ENCODE assay signal across 15 cellular contexts in the genomic region with DNA sequence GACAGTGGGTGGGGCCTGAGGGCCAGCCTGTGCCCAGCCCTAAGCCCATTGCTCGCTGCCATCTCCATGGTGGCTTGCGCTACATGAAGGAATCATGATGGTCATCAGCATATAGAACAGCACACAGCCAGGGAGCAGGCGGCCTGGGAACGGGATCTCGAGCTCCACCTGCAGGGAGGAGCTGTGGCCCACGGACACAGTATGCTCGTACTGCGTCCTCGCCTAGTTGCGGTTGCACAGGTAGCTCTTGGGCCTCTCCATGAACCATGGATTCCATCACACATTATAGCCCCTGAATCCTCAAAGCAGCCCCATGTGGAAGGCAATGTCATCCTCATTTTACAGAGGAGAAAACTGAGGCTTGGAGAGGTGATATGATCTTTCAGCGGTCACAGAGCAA. TPM values are rescaled to one million over a fixed set of nuclear protein-coding genes. Genes with fewer than 3 reads are reported as not detected.
A peak's percentile ranks its signal among the peaks of the same experiment; 100 is the strongest.
DNase-seq lines count a peak whose midpoint lies in the region; ATAC-seq and TF ChIP-seq lines count a peak whose summit lies in the region.
"Had no signal": no experiment of that assay in that cellular context is flagged by ENCODE, and none has a peak within 500 bp of the region (broad histone marks: within the 10 kb centered on the region; RNA-seq: fewer than 3 reads in every experiment).

No MANE protein-coding gene starts in this region.

- H3K9me3 ChIP-seq in OCI-LY1 (ENCODE audit: low read length) (no peaks in the 10 kb centered on the region), endodermal cell (ENCODE audit: control insufficient read depth, low read length) (no peaks in the 10 kb centered on the region)
- H3K9me3 ChIP-seq: gastroesophageal sphincter, ovary had no signal

- H4K20me1 ChIP-seq in OCI-LY1 (ENCODE audit: insufficient read depth, low read length) = no peaks in the 10 kb centered on the region

- ATAC-seq in stimulated activated naive B cell treated with anti-CD40 and anti-IgM and Interleukin-4, amounts not matched to agents 10 μg/mL and 1 μg/mL and 100 μg/mL, for 72 hours (replicated peaks) = no peak
- no peak for ATAC-seq in GM18858 (IDR thresholded peaks at IDR 0.05; ENCODE audit: unreplicated experiment)
- ATAC-seq: gastroesophageal sphincter, GM12878 had no signal

- H3K79me2 ChIP-seq in OCI-LY1 (ENCODE audit: insufficient read depth, low read length) = no peaks in the 10 kb centered on the region

- H3K27ac Mint-ChIP-seq in endodermal cell = no peak overlapping the region
- H3K27ac Mint-ChIP-seq in stimulated activated naive B cell treated with anti-CD40 and anti-IgM and Interleukin-4, amounts not matched to agents 10 μg/mL and 1 μg/mL and 100 μg/mL, for 72 hours = no peak overlapping the region

- H3K9ac ChIP-seq in OCI-LY1 (ENCODE audit: low read length) = no peak overlapping the region
- H3K9ac ChIP-seq in endodermal cell (ENCODE audit: extremely low read depth, low read length, poor library complexity, severe bottlenecking) = no peak overlapping the region

- peaks cover 2% of the 10 kb centered on the region for H3K4me1 Mint-ChIP-seq in endodermal cell
- peaks cover 3 to 4% of the 10 kb centered on the region in 2 donors for H3K4me1 Mint-ChIP-seq in stimulated activated naive B cell treated with anti-CD40 and anti-IgM and Interleukin-4, amounts not matched to agents 10 μg/mL and 1 μg/mL and 100 μg/mL, for 72 hours

- H3K27me3 ChIP-seq in OCI-LY1 (ENCODE audit: insufficient read depth, low read length) = peaks cover 12% of the 10 kb centered on the region; the same call in 1 of the 2 replicates
- no peaks in the 10 kb centered on the region for H3K27me3 ChIP-seq in endodermal cell (ENCODE audit: control insufficient read depth, insufficient read depth, low read length, poor library complexity, severe bottlenecking)
- H3K27me3 ChIP-seq: ovary had no signal

- H2AFZ ChIP-seq in OCI-LY1 (ENCODE audit: low read length) = no peak overlapping the region

- no peaks in the 10 kb centered on the region for H3K9me2 ChIP-seq in OCI-LY1 (ENCODE audit: low read depth, low read length)

- H3K27ac ChIP-seq in OCI-LY1 (ENCODE audit: low read depth, low read length, poor library complexity, severe bottlenecking) (no peak overlapping the region), endodermal cell (ENCODE audit: low read depth, low read length) (no peak overlapping the region)
- H3K27ac ChIP-seq: gastroesophageal sphincter, ovary had no signal

- H3K36me3 ChIP-seq in OCI-LY1 (ENCODE audit: insufficient read depth, low read length) (no peaks in the 10 kb centered on the region), endodermal cell (ENCODE audit: control insufficient read depth, insufficient read depth, low read length) (no peaks in the 10 kb centered on the region)
- H3K36me3 ChIP-seq: gastroesophageal sphincter, ovary had no signal

- H3K36me3 Mint-ChIP-seq in endodermal cell (ENCODE audit: low read depth) = no peaks in the 10 kb centered on the region
- no peaks in the 10 kb centered on the region for H3K36me3 Mint-ChIP-seq in stimulated activated naive B cell treated with anti-CD40 and anti-IgM and Interleukin-4, amounts not matched to agents 10 μg/mL and 1 μg/mL and 100 μg/mL, for 72 hours

- TF ChIP-seq CTCF in GM12874 (IDR thresholded peaks at IDR 0.05; ENCODE audit: insufficient read depth, low read depth, low read length) = 0 out of 2 replicates have a peak, but pooled peaks have one; percentile 20
- peak; percentile 22; the same call in 1 of the 2 replicates for TF ChIP-seq CTCF in OCI-LY1 (IDR thresholded peaks at IDR 0.05; ENCODE audit: low read length)
- TF ChIP-seq CTCF in endodermal cell (conservative IDR thresholded peaks at IDR 0.05) = peak; percentile 46

- H3K4me2 ChIP-seq in OCI-LY1 (ENCODE audit: low read length) = no peak overlapping the region

- H3K9me3 Mint-ChIP-seq in endodermal cell = no peaks in the 10 kb centered on the region
- no peaks in the 10 kb centered on the region for H3K9me3 Mint-ChIP-seq in stimulated activated naive B cell treated with anti-CD40 and anti-IgM and Interleukin-4, amounts not matched to agents 10 μg/mL and 1 μg/mL and 100 μg/mL, for 72 hours

- peak; percentile 38 for DNase-seq in 8988T
- DNase-seq in endodermal cell = peak; percentile 55
- no peak for DNase-seq in stimulated activated naive B cell treated with anti-CD40 and anti-IgM and Interleukin-4, amounts not matched to agents 10 μg/mL and 1 μg/mL and 100 μg/mL, for 72 hours
- DNase-seq in KG1 (lab: John Stamatoyannopoulos, UW) = no peak
- DNase-seq in NCI-H1105 (lab: John Stamatoyannopoulos, UW) = no peak
- DNase-seq: activated naive CD4-positive, alpha-beta T cell treated with Interleukin-2 at 50 U/mL for 16 hours; ovary; stimulated activated CD4-positive, alpha-beta T cell treated with anti-CD3 and anti-CD28 coated beads, Interleukin-12 subunit alpha, Interleukin-12 subunit beta, amount 100 ng/mL, for 4 hours; substantia nigra had no signal

- H3K4me3 ChIP-seq in OCI-LY1 (ENCODE audit: low read depth, low read length, poor library complexity, severe bottlenecking) = no peak overlapping the region
- H3K4me3 ChIP-seq in endodermal cell (ENCODE audit: low read length) = no peak overlapping the region
- H3K4me3 ChIP-seq: gastroesophageal sphincter, GM12878, ovary had no signal

- H3F3A ChIP-seq in OCI-LY1 (ENCODE audit: insufficient read depth, low read length) = no peaks in the 10 kb centered on the region

- H3K4me1 ChIP-seq in OCI-LY1 (ENCODE audit: insufficient read depth, low read length, severe bottlenecking) (no peaks in the 10 kb centered on the region), endodermal cell (ENCODE audit: control insufficient read depth, insufficient read depth, low read length) (no peaks in the 10 kb centered on the region)

- H3K27me3 Mint-ChIP-seq in endodermal cell (ENCODE audit: insufficient read depth) = peaks cover 2% of the 10 kb centered on the region
- peaks cover 20 to 37% of the 10 kb centered on the region in 2 donors for H3K27me3 Mint-ChIP-seq in stimulated activated naive B cell treated with anti-CD40 and anti-IgM and Interleukin-4, amounts not matched to agents 10 μg/mL and 1 μg/mL and 100 μg/mL, for 72 hours

- no peak overlapping the region for H3K4me3 Mint-ChIP-seq in endodermal cell
- H3K4me3 Mint-ChIP-seq in stimulated activated naive B cell treated with anti-CD40 and anti-IgM and Interleukin-4, amounts not matched to agents 10 μg/mL and 1 μg/mL and 100 μg/mL, for 72 hours = no peak overlapping the region

- whole genome bisulfite sequencing in endodermal cell (ENCODE audit: insufficient coverage in 1 of 2, insufficient read length in 1 of 2), 2 experiments = 79 to 87% methylated on average over 6 to 11 of the region's 11 CpGs

RNA-seq across cellular contexts. Expression of gene SEC14L4, which starts 15.1 kb away (rescaled TPM):
- total RNA-seq in endodermal cell = under 1 TPM; 0.49 to 0.62 TPM
- 0.21 TPM for polyA plus RNA-seq in endodermal cell (2013, experiment 1 of 2)
- polyA plus RNA-seq in endodermal cell (2013, experiment 2 of 2) = not detected
- total RNA-seq: gastroesophageal sphincter, GM12878, mononuclear cell had no signal
- polyA plus RNA-seq: GM12878 had no signal

RNA-seq across cellular contexts. Expression of gene SEC14L3, which starts 18.6 kb away (rescaled TPM):
- not detected for total RNA-seq in endodermal cell
- not detected for polyA plus RNA-seq in endodermal cell (2013, experiment 1 of 2)
- polyA plus RNA-seq in endodermal cell (2013, experiment 2 of 2) = not detected
- total RNA-seq: gastroesophageal sphincter, GM12878, mononuclear cell, ovary had no signal
- polyA plus RNA-seq: ovary had no signal

RNA-seq across cellular contexts. Expression of gene SEC14L6, which starts 56.1 kb away (rescaled TPM):
- 1 to 10 TPM; 1.6 to 2.1 TPM for total RNA-seq in endodermal cell
- 1.3 TPM for polyA plus RNA-seq in endodermal cell (2013, experiment 1 of 2)
- 1.2 TPM for polyA plus RNA-seq in endodermal cell (2013, experiment 2 of 2)
- total RNA-seq: GM12878, mononuclear cell had no signal
- polyA plus RNA-seq: GM12878 had no signal

Comparison
In these comparisons a context has a peak if more than half of its experiments do, and no peak if none do; other contexts are left out.
1. DNase-seq: peak in 8988T (single experiment) and endodermal cell (single experiment); none in stimulated activated naive B cell treated with anti-CD40 and anti-IgM and Interleukin-4, amounts not matched to agents 10 μg/mL and 1 μg/mL and 100 μg/mL, for 72 hours (single experiment), KG1 (single experiment) and NCI-H1105 (single experiment).
2. Peak in every context shown above with its lines, with median percentiles within 50 percentile points of each other: CTCF ChIP-seq.